In the genomic region with DNA sequence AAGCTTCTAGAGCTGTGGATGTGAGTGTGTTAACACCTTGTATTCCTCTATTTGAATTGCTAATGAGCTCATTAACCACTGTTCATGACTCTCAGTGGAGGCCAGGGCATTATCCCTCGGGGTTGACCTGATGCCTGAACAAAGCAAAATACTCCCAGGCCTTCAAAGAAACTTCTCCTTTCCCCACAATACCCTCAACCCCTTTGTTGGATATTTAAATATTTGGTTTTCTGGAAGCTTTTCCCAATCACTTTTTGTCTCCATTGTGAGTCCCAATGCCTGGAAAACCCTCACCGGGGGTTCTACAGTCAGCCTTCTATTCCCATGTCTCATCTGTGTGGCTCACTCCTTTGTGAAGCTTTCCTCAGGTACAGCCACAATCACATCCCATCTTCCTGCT, we compare ENCODE assay signal across 1 cellular context.
TF ChIP-seq lines count a peak whose summit lies in the region.

No MANE protein-coding gene starts in this region.

TF ChIP-seq in H1, 55 proteins besides CTCF, POLR2A, EP300 and RAD21:
- TF ChIP-seq NANOG (IDR thresholded peaks at IDR 0.05; ENCODE audit: insufficient read depth, low read depth, low read length, poor library complexity, severe bottlenecking) (peak; percentile 60), JUND (IDR thresholded peaks at IDR 0.05; ENCODE audit: low read length) (no peak), HDAC2 (IDR thresholded peaks at IDR 0.05; ENCODE audit: borderline replicate concordance in 1 of 2, low read depth in 2 of 2, low read length in 2 of 2) (peak in 1 of 2 experiments; percentile 28; a peak in 1 of 4 replicates), RNF2 (IDR thresholded peaks at IDR 0.05; ENCODE audit: borderline replicate concordance, low read depth, low read length, missing control alignments, poor library complexity, severe bottlenecking) (no peak), TCF12 (IDR thresholded peaks at IDR 0.05; ENCODE audit: low read depth, low read length) (no peak), RBBP5 (IDR thresholded peaks at IDR 0.05; ENCODE audit: borderline replicate concordance, low read depth, low read length) (no peak), CTBP2 (IDR thresholded peaks at IDR 0.05; ENCODE audit: borderline replicate concordance, insufficient read depth, insufficient read length, low read length) (no peak), ZNF274 (IDR thresholded peaks at IDR 0.05; ENCODE audit: borderline replicate concordance, extremely low read depth, low read length) (no peak), SP2 (IDR thresholded peaks at IDR 0.05; ENCODE audit: low read length) (no peak), POU5F1 (IDR thresholded peaks at IDR 0.05; ENCODE audit: low read depth, low read length) (no peak; the same call in 1 of the 2 replicates), PHF8 (conservative IDR thresholded peaks at IDR 0.05; ENCODE audit: low read depth, low read length) (no peak), KDM5A (IDR thresholded peaks at IDR 0.05; ENCODE audit: low read length) (no peak), BCL11A (IDR thresholded peaks at IDR 0.05; ENCODE audit: low read depth in 2 of 2, low read length in 2 of 2) (peak in 1 of 2 experiments; percentile 3), POLR2AphosphoS5 (IDR thresholded peaks at IDR 0.05; ENCODE audit: low read depth, low read length) (no peak), CEBPB (IDR thresholded peaks at IDR 0.05; ENCODE audit: low read depth, low read length) (no peak), KDM4A (IDR thresholded peaks at IDR 0.05; ENCODE audit: low read depth, low read length, severe bottlenecking) (no peak), NRF1 (IDR thresholded peaks at IDR 0.05; ENCODE audit: low read depth, low read length) (0 out of 2 replicates have a peak, but pooled peaks have one; percentile 1), ASH2L (IDR thresholded peaks at IDR 0.05; ENCODE audit: low read length) (no peak), JUN (IDR thresholded peaks at IDR 0.05; ENCODE audit: low read depth, low read length) (no peak), SP1 (IDR thresholded peaks at IDR 0.05; ENCODE audit: low read depth, low read length) (0 out of 2 replicates have a peak, but pooled peaks have one; percentile 20), SIRT6 (IDR thresholded peaks at IDR 0.05; ENCODE audit: low read length) (no peak)
- TF ChIP-seq, protein P1, sequence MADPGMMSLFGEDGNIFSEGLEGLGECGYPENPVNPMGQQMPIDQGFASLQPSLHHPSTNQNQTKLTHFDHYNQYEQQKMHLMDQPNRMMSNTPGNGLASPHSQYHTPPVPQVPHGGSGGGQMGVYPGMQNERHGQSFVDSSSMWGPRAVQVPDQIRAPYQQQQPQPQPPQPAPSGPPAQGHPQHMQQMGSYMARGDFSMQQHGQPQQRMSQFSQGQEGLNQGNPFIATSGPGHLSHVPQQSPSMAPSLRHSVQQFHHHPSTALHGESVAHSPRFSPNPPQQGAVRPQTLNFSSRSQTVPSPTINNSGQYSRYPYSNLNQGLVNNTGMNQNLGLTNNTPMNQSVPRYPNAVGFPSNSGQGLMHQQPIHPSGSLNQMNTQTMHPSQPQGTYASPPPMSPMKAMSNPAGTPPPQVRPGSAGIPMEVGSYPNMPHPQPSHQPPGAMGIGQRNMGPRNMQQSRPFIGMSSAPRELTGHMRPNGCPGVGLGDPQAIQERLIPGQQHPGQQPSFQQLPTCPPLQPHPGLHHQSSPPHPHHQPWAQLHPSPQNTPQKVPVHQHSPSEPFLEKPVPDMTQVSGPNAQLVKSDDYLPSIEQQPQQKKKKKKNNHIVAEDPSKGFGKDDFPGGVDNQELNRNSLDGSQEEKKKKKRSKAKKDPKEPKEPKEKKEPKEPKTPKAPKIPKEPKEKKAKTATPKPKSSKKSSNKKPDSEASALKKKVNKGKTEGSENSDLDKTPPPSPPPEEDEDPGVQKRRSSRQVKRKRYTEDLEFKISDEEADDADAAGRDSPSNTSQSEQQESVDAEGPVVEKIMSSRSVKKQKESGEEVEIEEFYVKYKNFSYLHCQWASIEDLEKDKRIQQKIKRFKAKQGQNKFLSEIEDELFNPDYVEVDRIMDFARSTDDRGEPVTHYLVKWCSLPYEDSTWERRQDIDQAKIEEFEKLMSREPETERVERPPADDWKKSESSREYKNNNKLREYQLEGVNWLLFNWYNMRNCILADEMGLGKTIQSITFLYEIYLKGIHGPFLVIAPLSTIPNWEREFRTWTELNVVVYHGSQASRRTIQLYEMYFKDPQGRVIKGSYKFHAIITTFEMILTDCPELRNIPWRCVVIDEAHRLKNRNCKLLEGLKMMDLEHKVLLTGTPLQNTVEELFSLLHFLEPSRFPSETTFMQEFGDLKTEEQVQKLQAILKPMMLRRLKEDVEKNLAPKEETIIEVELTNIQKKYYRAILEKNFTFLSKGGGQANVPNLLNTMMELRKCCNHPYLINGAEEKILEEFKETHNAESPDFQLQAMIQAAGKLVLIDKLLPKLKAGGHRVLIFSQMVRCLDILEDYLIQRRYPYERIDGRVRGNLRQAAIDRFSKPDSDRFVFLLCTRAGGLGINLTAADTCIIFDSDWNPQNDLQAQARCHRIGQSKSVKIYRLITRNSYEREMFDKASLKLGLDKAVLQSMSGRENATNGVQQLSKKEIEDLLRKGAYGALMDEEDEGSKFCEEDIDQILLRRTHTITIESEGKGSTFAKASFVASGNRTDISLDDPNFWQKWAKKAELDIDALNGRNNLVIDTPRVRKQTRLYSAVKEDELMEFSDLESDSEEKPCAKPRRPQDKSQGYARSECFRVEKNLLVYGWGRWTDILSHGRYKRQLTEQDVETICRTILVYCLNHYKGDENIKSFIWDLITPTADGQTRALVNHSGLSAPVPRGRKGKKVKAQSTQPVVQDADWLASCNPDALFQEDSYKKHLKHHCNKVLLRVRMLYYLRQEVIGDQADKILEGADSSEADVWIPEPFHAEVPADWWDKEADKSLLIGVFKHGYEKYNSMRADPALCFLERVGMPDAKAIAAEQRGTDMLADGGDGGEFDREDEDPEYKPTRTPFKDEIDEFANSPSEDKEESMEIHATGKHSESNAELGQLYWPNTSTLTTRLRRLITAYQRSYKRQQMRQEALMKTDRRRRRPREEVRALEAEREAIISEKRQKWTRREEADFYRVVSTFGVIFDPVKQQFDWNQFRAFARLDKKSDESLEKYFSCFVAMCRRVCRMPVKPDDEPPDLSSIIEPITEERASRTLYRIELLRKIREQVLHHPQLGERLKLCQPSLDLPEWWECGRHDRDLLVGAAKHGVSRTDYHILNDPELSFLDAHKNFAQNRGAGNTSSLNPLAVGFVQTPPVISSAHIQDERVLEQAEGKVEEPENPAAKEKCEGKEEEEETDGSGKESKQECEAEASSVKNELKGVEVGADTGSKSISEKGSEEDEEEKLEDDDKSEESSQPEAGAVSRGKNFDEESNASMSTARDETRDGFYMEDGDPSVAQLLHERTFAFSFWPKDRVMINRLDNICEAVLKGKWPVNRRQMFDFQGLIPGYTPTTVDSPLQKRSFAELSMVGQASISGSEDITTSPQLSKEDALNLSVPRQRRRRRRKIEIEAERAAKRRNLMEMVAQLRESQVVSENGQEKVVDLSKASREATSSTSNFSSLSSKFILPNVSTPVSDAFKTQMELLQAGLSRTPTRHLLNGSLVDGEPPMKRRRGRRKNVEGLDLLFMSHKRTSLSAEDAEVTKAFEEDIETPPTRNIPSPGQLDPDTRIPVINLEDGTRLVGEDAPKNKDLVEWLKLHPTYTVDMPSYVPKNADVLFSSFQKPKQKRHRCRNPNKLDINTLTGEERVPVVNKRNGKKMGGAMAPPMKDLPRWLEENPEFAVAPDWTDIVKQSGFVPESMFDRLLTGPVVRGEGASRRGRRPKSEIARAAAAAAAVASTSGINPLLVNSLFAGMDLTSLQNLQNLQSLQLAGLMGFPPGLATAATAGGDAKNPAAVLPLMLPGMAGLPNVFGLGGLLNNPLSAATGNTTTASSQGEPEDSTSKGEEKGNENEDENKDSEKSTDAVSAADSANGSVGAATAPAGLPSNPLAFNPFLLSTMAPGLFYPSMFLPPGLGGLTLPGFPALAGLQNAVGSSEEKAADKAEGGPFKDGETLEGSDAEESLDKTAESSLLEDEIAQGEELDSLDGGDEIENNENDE (IDR thresholded peaks at IDR 0.05; ENCODE audit: insufficient replicate concordance, low read length): no peak
- TF ChIP-seq, protein P2, sequence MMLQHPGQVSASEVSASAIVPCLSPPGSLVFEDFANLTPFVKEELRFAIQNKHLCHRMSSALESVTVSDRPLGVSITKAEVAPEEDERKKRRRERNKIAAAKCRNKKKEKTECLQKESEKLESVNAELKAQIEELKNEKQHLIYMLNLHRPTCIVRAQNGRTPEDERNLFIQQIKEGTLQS (IDR thresholded peaks at IDR 0.05; ENCODE audit: insufficient read depth, low read depth, low read length): no peak
- TF ChIP-seq, protein P3, sequence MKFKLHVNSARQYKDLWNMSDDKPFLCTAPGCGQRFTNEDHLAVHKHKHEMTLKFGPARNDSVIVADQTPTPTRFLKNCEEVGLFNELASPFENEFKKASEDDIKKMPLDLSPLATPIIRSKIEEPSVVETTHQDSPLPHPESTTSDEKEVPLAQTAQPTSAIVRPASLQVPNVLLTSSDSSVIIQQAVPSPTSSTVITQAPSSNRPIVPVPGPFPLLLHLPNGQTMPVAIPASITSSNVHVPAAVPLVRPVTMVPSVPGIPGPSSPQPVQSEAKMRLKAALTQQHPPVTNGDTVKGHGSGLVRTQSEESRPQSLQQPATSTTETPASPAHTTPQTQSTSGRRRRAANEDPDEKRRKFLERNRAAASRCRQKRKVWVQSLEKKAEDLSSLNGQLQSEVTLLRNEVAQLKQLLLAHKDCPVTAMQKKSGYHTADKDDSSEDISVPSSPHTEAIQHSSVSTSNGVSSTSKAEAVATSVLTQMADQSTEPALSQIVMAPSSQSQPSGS (IDR thresholded peaks at IDR 0.05; ENCODE audit: low read length): peak; percentile 31; the same call in 1 of the 2 replicates
